ENCODE assay signal across 14 cellular contexts in genomic region chr1:169707917-169708604, GRCh38.
A peak's percentile ranks its signal among the peaks of the same experiment; 100 is the strongest.
DNase-seq lines count a peak whose midpoint lies in the region; ATAC-seq lines count a peak whose summit lies in the region.
"Had no signal": no experiment of that assay in that cellular context is flagged by ENCODE, and none has a peak within 500 bp of the region (broad histone marks: within the 10 kb centered on the region; RNA-seq: fewer than 3 reads in every experiment).

No MANE protein-coding gene starts in this region.

- ATAC-seq in HG03025 (IDR thresholded peaks at IDR 0.05; ENCODE audit: low FRiP score, unreplicated experiment) (no peak), GM18868 (IDR thresholded peaks at IDR 0.05; ENCODE audit: unreplicated experiment) (no peak)
- ATAC-seq: WTC11 had no signal

- H3K27ac Mint-ChIP-seq in T-helper 2 cell treated with Interferon-gamma antibody and Interleukin-4, amounts not matched to agents 5 μg/mL and 100 μg/mL, for 36 hours, result peak overlapping the region; percentile 93
- H3K27ac Mint-ChIP-seq: WTC11 had no signal

- H3K4me1 Mint-ChIP-seq in T-helper 2 cell treated with Interferon-gamma antibody and Interleukin-4, amounts not matched to agents 5 μg/mL and 100 μg/mL, for 36 hours (ENCODE audit: low read depth), result peaks cover 59% of the 10 kb centered on the region

- peaks cover 31% of the 10 kb centered on the region for H3K36me3 ChIP-seq in effector memory CD4-positive, alpha-beta T cell (ENCODE audit: control insufficient read depth, insufficient read depth, low read length)
- H3K36me3 ChIP-seq: Peyer's patch had no signal

- no peaks in the 10 kb centered on the region for H3K27me3 Mint-ChIP-seq in T-helper 2 cell treated with Interferon-gamma antibody and Interleukin-4, amounts not matched to agents 5 μg/mL and 100 μg/mL, for 36 hours (ENCODE audit: low read depth)

- H3K9me3 Mint-ChIP-seq in T-helper 2 cell treated with Interferon-gamma antibody and Interleukin-4, amounts not matched to agents 5 μg/mL and 100 μg/mL, for 36 hours, result no peaks in the 10 kb centered on the region
- H3K9me3 Mint-ChIP-seq: WTC11 had no signal

- peak; percentile 35 for DNase-seq in stimulated activated CD4-positive, alpha-beta T cell treated with anti-CD3 and anti-CD28 coated beads, Interleukin-15, amount 100 ng/mL, for 24 hours
- no peak for DNase-seq in stimulated activated CD4-positive, alpha-beta T cell treated with anti-CD3 and anti-CD28 coated beads, Interleukin-4, amount 100 ng/mL, for 24 hours
- DNase-seq in T-helper 2 cell treated with Interferon-gamma antibody and Interleukin-4, amounts not matched to agents 5 μg/mL and 100 μg/mL, for 36 hours (ENCODE audit: low spot score), result no peak
- no peak for DNase-seq in effector memory CD4-positive, alpha-beta T cell
- DNase-seq in NCI-H187 treated with DMSO at 0.1 percent for 48 hours (lab: John Stamatoyannopoulos, UW) (no peak), GM03348 (ENCODE audit: low spot score) (no peak)
- DNase-seq: DMS 273 treated with DMSO at 0.1 percent for 48 hours, islet precursor cell, NCI-H1930, NCI-H526, Peyer's patch had no signal

- H3K4me3 Mint-ChIP-seq in T-helper 2 cell treated with Interferon-gamma antibody and Interleukin-4, amounts not matched to agents 5 μg/mL and 100 μg/mL, for 36 hours, result peak overlapping the region; percentile 98
- H3K4me3 Mint-ChIP-seq: WTC11 had no signal

- peak overlapping the region; percentile 56 for H3K27ac ChIP-seq in effector memory CD4-positive, alpha-beta T cell (ENCODE audit: insufficient read depth, low read length, poor library complexity, severe bottlenecking)

- peak overlapping the region; percentile 35 for H3K4me3 ChIP-seq in effector memory CD4-positive, alpha-beta T cell (ENCODE audit: insufficient read depth, low read depth, low read length, poor library complexity, severe bottlenecking)

- peaks cover 38% of the 10 kb centered on the region for H3K4me1 ChIP-seq in effector memory CD4-positive, alpha-beta T cell (ENCODE audit: control insufficient read depth, insufficient read depth, low read length, poor library complexity, severe bottlenecking)
- H3K4me1 ChIP-seq: Peyer's patch had no signal

- H3K9me3 ChIP-seq in effector memory CD4-positive, alpha-beta T cell (ENCODE audit: control insufficient read depth, low read length), result no peaks in the 10 kb centered on the region
- H3K9me3 ChIP-seq: Peyer's patch had no signal

- H3K27me3 ChIP-seq in effector memory CD4-positive, alpha-beta T cell (replicated peaks; ENCODE audit: control insufficient read depth, insufficient read depth, low read length, poor library complexity, severe bottlenecking), result no peaks in the 10 kb centered on the region
- H3K27me3 ChIP-seq: Peyer's patch had no signal

- peaks cover 62% of the 10 kb centered on the region for H3K36me3 Mint-ChIP-seq in T-helper 2 cell treated with Interferon-gamma antibody and Interleukin-4, amounts not matched to agents 5 μg/mL and 100 μg/mL, for 36 hours (ENCODE audit: low read depth)
- H3K36me3 Mint-ChIP-seq: WTC11 had no signal
